17 cellular contexts compared by ENCODE assay signal in genomic region chr2:69989422-69990128, GRCh38.
"Had no signal": no experiment of that assay in that cellular context is flagged by ENCODE, and none has a peak within 500 bp of the region (broad histone marks: within the 10 kb centered on the region; RNA-seq: fewer than 3 reads in every experiment).

No MANE protein-coding gene starts in this region.

- H3K36me3 Mint-ChIP-seq: natural killer cell treated with Interleukin-12 subunit alpha and Interleukin-12 subunit beta and Interleukin-15 and Interleukin-18, amount 100 ng/mL, for 72 hours had no signal

- H3K27me3 Mint-ChIP-seq: activated naive CD8-positive, alpha-beta T cell treated with anti-CD3 and anti-CD28 coated beads, Interleukin-2, amount 10 ng/mL, durations not matched to agents 7 days and 5 days; brain; central memory CD8-positive, alpha-beta T cell; natural killer cell treated with Interleukin-12 subunit alpha and Interleukin-12 subunit beta and Interleukin-15 and Interleukin-18, amount 100 ng/mL, for 72 hours; stimulated activated naive CD8-positive, alpha-beta T cell treated with anti-CD3 and anti-CD28 coated beads, Interleukin-15, Interleukin-2, amounts not matched to agents 100 ng/mL and 50 ng/mL, for 24 hours had no signal

- H3K9me3 ChIP-seq: gastrocnemius medialis, left lung, testis had no signal

- H3K27ac ChIP-seq: left lung, testis had no signal

- H3K4me3 ChIP-seq: gastrocnemius medialis, left lung, skin epidermis, testis had no signal

- H3K27ac Mint-ChIP-seq: activated naive CD8-positive, alpha-beta T cell treated with anti-CD3 and anti-CD28 coated beads, Interleukin-2, amount 10 ng/mL, durations not matched to agents 7 days and 5 days; activated T-helper 1 cell treated with anti-CD3 and anti-CD28 coated beads, Interleukin-12 subunit alpha, Interleukin-12 subunit beta, Interleukin-2, Interleukin-4 antibody, amounts not matched to agents 30 ng/mL and 10 ng/mL and 1 ng/mL, durations not matched to agents 14 hours and 24 hours and 36 hours; brain; stimulated activated naive CD8-positive, alpha-beta T cell treated with anti-CD3 and anti-CD28 coated beads, Interleukin-15, Interleukin-2, amounts not matched to agents 100 ng/mL and 50 ng/mL, for 24 hours had no signal

- H3K27me3 ChIP-seq: gastrocnemius medialis, left lung, testis had no signal

- H3K9me3 Mint-ChIP-seq: activated naive CD8-positive, alpha-beta T cell treated with anti-CD3 and anti-CD28 coated beads, Interleukin-2, amount 10 ng/mL, durations not matched to agents 7 days and 5 days; activated T-helper 1 cell treated with anti-CD3 and anti-CD28 coated beads, Interleukin-12 subunit alpha, Interleukin-12 subunit beta, Interleukin-2, Interleukin-4 antibody, amounts not matched to agents 30 ng/mL and 10 ng/mL and 1 ng/mL, durations not matched to agents 14 hours and 24 hours and 36 hours; brain; central memory CD8-positive, alpha-beta T cell; stimulated activated naive CD8-positive, alpha-beta T cell treated with anti-CD3 and anti-CD28 coated beads, Interleukin-15, Interleukin-2, amounts not matched to agents 100 ng/mL and 50 ng/mL, for 24 hours had no signal

- DNase-seq: activated naive CD8-positive, alpha-beta T cell treated with anti-CD3 and anti-CD28 coated beads, Interleukin-2, amount 10 ng/mL, durations not matched to agents 7 days and 5 days; effector CD8-positive, alpha-beta T cell; left lung; mammary epithelial cell; nucleus accumbens; stimulated activated CD4-positive, alpha-beta T cell treated with anti-CD3 and anti-CD28 coated beads, Interleukin-4, amount 100 ng/mL, for 4 hours; stimulated activated CD8-positive, alpha-beta memory T cell treated with anti-CD3 and anti-CD28 coated beads, Interleukin-4, amount 100 ng/mL, for 48 hours; SW 1271; testis had no signal

- H3K4me1 Mint-ChIP-seq: brain; central memory CD8-positive, alpha-beta T cell had no signal

- H3K4me3 Mint-ChIP-seq: activated naive CD8-positive, alpha-beta T cell treated with anti-CD3 and anti-CD28 coated beads, Interleukin-2, amount 10 ng/mL, durations not matched to agents 7 days and 5 days; activated T-helper 1 cell treated with anti-CD3 and anti-CD28 coated beads, Interleukin-12 subunit alpha, Interleukin-12 subunit beta, Interleukin-2, Interleukin-4 antibody, amounts not matched to agents 30 ng/mL and 10 ng/mL and 1 ng/mL, durations not matched to agents 14 hours and 24 hours and 36 hours; brain; central memory CD8-positive, alpha-beta T cell; natural killer cell treated with Interleukin-12 subunit alpha and Interleukin-12 subunit beta and Interleukin-15 and Interleukin-18, amount 100 ng/mL, for 72 hours; stimulated activated naive CD8-positive, alpha-beta T cell treated with anti-CD3 and anti-CD28 coated beads, Interleukin-15, Interleukin-2, amounts not matched to agents 100 ng/mL and 50 ng/mL, for 24 hours had no signal

- H3K4me1 ChIP-seq: testis had no signal

- ATAC-seq: activated CD4-positive, CD25-positive, alpha-beta regulatory T cell treated with anti-CD3 and anti-CD28 coated beads, Interleukin-2, amount 50 U/mL, for 24 hours; left lung; natural killer cell treated with Interleukin-12 subunit alpha and Interleukin-12 subunit beta and Interleukin-15 and Interleukin-18, amount 100 ng/mL, for 72 hours had no signal
